Comparison of ENCODE assay signal across 1 cellular context in the genomic region with DNA sequence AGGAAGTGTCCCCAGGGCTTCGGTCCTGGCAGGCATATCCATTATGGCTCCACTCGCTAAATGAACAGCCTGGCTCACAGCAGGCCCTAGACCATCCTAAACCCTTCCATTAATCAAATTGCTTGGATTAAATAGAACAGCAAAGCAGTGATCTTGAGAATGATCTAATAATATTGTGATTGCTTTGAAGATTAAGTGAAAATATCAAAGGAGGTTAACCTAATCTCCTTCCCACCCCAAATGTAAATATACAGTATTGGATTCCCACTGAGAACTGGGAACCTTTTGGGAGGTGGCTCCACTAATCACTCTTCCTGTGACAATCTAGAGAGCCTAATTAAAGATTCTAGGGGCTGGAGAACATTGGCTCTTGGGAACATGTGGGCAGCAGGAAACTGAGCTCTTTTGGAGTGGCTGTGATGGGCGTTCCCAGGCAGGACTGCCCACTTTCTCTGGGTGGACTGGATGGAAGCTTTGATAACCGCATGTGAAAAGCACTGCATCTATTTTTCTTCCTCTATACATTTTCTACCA.
TF ChIP-seq lines count a peak whose summit lies in the region.

No MANE protein-coding gene starts in this region.

TF ChIP-seq in HEK293, 187 proteins besides CTCF, POLR2A, EP300 and RAD21 (continued from another document and continues in another):
- TF ChIP-seq, protein P1, sequence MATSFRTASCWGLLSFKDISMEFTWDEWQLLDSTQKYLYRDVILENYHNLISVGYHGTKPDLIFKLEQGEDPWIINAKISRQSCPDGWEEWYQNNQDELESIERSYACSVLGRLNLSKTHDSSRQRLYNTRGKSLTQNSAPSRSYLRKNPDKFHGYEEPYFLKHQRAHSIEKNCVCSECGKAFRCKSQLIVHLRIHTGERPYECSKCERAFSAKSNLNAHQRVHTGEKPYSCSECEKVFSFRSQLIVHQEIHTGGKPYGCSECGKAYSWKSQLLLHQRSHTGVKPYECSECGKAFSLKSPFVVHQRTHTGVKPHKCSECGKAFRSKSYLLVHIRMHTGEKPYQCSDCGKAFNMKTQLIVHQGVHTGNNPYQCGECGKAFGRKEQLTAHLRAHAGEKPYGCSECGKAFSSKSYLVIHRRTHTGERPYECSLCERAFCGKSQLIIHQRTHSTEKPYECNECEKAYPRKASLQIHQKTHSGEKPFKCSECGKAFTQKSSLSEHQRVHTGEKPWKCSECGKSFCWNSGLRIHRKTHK (tag by site-specific recombination; IDR thresholded peaks at IDR 0.05), result no peak
- TF ChIP-seq ZNF221 (tag by site-specific recombination; IDR thresholded peaks at IDR 0.05; ENCODE audit: borderline replicate concordance), result no peak
- TF ChIP-seq ZNF174 (tag by site-specific recombination; IDR thresholded peaks at IDR 0.05), result no peak
- TF ChIP-seq, protein P2, sequence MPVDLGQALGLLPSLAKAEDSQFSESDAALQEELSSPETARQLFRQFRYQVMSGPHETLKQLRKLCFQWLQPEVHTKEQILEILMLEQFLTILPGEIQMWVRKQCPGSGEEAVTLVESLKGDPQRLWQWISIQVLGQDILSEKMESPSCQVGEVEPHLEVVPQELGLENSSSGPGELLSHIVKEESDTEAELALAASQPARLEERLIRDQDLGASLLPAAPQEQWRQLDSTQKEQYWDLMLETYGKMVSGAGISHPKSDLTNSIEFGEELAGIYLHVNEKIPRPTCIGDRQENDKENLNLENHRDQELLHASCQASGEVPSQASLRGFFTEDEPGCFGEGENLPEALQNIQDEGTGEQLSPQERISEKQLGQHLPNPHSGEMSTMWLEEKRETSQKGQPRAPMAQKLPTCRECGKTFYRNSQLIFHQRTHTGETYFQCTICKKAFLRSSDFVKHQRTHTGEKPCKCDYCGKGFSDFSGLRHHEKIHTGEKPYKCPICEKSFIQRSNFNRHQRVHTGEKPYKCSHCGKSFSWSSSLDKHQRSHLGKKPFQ (tag by site-specific recombination; IDR thresholded peaks at IDR 0.05), result peak; percentile 96
- TF ChIP-seq, protein P3, sequence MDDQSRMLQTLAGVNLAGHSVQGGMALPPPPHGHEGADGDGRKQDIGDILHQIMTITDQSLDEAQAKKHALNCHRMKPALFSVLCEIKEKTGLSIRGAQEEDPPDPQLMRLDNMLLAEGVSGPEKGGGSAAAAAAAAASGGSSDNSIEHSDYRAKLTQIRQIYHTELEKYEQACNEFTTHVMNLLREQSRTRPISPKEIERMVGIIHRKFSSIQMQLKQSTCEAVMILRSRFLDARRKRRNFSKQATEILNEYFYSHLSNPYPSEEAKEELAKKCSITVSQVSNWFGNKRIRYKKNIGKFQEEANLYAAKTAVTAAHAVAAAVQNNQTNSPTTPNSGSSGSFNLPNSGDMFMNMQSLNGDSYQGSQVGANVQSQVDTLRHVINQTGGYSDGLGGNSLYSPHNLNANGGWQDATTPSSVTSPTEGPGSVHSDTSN (CRISPR knock-in tag; IDR thresholded peaks at IDR 0.05), result no peak
- TF ChIP-seq ZNF670 (tag by site-specific recombination; IDR thresholded peaks at IDR 0.05; ENCODE audit: low read depth), result no peak
- TF ChIP-seq ZNF175 (tag by site-specific recombination; IDR thresholded peaks at IDR 0.05), result no peak
- TF ChIP-seq, protein P4, sequence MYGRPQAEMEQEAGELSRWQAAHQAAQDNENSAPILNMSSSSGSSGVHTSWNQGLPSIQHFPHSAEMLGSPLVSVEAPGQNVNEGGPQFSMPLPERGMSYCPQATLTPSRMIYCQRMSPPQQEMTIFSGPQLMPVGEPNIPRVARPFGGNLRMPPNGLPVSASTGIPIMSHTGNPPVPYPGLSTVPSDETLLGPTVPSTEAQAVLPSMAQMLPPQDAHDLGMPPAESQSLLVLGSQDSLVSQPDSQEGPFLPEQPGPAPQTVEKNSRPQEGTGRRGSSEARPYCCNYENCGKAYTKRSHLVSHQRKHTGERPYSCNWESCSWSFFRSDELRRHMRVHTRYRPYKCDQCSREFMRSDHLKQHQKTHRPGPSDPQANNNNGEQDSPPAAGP (tag by site-specific recombination; IDR thresholded peaks at IDR 0.05), result peak; percentile 100
- peak; percentile 91 for TF ChIP-seq OVOL3 (tag by site-specific recombination; IDR thresholded peaks at IDR 0.05)
- no peak for TF ChIP-seq ZNF624 (tag by site-specific recombination; IDR thresholded peaks at IDR 0.05)
- TF ChIP-seq ZNF791 (tag by site-specific recombination; IDR thresholded peaks at IDR 0.05), result no peak
- TF ChIP-seq ZNF768 (tag by site-specific recombination; IDR thresholded peaks at IDR 0.05), result no peak
- no peak for TF ChIP-seq ZNF707 (tag by site-specific recombination; IDR thresholded peaks at IDR 0.05)
- no peak for TF ChIP-seq MYNN (tag by site-specific recombination; IDR thresholded peaks at IDR 0.05; ENCODE audit: borderline replicate concordance)
- TF ChIP-seq ZNF561 (tag by site-specific recombination; IDR thresholded peaks at IDR 0.05; ENCODE audit: borderline replicate concordance), result peak; percentile 65; the same call in 1 of the 2 replicates
- TF ChIP-seq ZBTB8A (tag by site-specific recombination; IDR thresholded peaks at IDR 0.05), result peak; percentile 81
- peak; percentile 95 for TF ChIP-seq GFI1B (tag by site-specific recombination; IDR thresholded peaks at IDR 0.05)
- TF ChIP-seq ZSCAN30 (tag by site-specific recombination; IDR thresholded peaks at IDR 0.05), result peak; percentile 46; the same call in 1 of the 2 replicates
- no peak for TF ChIP-seq RBAK (tag by site-specific recombination; IDR thresholded peaks at IDR 0.05)
- peak; percentile 18; the same call in 1 of the 2 replicates for TF ChIP-seq ZNF660 (tag by site-specific recombination; IDR thresholded peaks at IDR 0.05)
- peak; percentile 88 for TF ChIP-seq ZBTB21 (tag by site-specific recombination; IDR thresholded peaks at IDR 0.05)
- TF ChIP-seq ZSCAN23 (tag by site-specific recombination; IDR thresholded peaks at IDR 0.05), result peak; percentile 94
- TF ChIP-seq, protein P5, sequence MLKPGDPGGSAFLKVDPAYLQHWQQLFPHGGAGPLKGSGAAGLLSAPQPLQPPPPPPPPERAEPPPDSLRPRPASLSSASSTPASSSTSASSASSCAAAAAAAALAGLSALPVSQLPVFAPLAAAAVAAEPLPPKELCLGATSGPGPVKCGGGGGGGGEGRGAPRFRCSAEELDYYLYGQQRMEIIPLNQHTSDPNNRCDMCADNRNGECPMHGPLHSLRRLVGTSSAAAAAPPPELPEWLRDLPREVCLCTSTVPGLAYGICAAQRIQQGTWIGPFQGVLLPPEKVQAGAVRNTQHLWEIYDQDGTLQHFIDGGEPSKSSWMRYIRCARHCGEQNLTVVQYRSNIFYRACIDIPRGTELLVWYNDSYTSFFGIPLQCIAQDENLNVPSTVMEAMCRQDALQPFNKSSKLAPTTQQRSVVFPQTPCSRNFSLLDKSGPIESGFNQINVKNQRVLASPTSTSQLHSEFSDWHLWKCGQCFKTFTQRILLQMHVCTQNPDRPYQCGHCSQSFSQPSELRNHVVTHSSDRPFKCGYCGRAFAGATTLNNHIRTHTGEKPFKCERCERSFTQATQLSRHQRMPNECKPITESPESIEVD (tag by site-specific recombination; IDR thresholded peaks at IDR 0.05), result peak; percentile 96
- TF ChIP-seq, protein P6, sequence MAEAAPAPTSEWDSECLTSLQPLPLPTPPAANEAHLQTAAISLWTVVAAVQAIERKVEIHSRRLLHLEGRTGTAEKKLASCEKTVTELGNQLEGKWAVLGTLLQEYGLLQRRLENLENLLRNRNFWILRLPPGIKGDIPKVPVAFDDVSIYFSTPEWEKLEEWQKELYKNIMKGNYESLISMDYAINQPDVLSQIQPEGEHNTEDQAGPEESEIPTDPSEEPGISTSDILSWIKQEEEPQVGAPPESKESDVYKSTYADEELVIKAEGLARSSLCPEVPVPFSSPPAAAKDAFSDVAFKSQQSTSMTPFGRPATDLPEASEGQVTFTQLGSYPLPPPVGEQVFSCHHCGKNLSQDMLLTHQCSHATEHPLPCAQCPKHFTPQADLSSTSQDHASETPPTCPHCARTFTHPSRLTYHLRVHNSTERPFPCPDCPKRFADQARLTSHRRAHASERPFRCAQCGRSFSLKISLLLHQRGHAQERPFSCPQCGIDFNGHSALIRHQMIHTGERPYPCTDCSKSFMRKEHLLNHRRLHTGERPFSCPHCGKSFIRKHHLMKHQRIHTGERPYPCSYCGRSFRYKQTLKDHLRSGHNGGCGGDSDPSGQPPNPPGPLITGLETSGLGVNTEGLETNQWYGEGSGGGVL (tag by site-specific recombination; IDR thresholded peaks at IDR 0.05), result peak; percentile 76; the same call in 1 of the 2 replicates
- TF ChIP-seq KLF8 (tag by site-specific recombination; IDR thresholded peaks at IDR 0.05), result peak; percentile 77
- TF ChIP-seq ZNF211 (tag by site-specific recombination; IDR thresholded peaks at IDR 0.05; ENCODE audit: low read depth), result no peak
- no peak for TF ChIP-seq ZNF23 (tag by site-specific recombination; IDR thresholded peaks at IDR 0.05; ENCODE audit: borderline replicate concordance)
- peak; percentile 72 for TF ChIP-seq EGR2 (tag by site-specific recombination; IDR thresholded peaks at IDR 0.05; ENCODE audit: low read depth)
- TF ChIP-seq ZNF140 (tag by site-specific recombination; IDR thresholded peaks at IDR 0.05), result no peak; the same call in 1 of the 2 replicates
- no peak for TF ChIP-seq ZNF248 (tag by site-specific recombination; IDR thresholded peaks at IDR 0.05)
- no peak for TF ChIP-seq ZNF792 (tag by site-specific recombination; IDR thresholded peaks at IDR 0.05)
- peak; percentile 56; the same call in 1 of the 2 replicates for TF ChIP-seq KLF9 (tag by site-specific recombination; IDR thresholded peaks at IDR 0.05; ENCODE audit: low read depth)
- TF ChIP-seq, protein P7, sequence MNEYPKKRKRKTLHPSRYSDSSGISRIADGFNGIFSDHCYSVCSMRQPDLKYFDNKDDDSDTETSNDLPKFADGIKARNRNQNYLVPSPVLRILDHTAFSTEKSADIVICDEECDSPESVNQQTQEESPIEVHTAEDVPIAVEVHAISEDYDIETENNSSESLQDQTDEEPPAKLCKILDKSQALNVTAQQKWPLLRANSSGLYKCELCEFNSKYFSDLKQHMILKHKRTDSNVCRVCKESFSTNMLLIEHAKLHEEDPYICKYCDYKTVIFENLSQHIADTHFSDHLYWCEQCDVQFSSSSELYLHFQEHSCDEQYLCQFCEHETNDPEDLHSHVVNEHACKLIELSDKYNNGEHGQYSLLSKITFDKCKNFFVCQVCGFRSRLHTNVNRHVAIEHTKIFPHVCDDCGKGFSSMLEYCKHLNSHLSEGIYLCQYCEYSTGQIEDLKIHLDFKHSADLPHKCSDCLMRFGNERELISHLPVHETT (tag by site-specific recombination; IDR thresholded peaks at IDR 0.05), result peak; percentile 94
- peak; percentile 97 for TF ChIP-seq ZNF24 (tag by site-specific recombination; IDR thresholded peaks at IDR 0.05)
- no peak for TF ChIP-seq ZNF658 (tag by site-specific recombination; IDR thresholded peaks at IDR 0.05)
- no peak for TF ChIP-seq ZNF133 (tag by site-specific recombination; IDR thresholded peaks at IDR 0.05)
- TF ChIP-seq, protein P8, sequence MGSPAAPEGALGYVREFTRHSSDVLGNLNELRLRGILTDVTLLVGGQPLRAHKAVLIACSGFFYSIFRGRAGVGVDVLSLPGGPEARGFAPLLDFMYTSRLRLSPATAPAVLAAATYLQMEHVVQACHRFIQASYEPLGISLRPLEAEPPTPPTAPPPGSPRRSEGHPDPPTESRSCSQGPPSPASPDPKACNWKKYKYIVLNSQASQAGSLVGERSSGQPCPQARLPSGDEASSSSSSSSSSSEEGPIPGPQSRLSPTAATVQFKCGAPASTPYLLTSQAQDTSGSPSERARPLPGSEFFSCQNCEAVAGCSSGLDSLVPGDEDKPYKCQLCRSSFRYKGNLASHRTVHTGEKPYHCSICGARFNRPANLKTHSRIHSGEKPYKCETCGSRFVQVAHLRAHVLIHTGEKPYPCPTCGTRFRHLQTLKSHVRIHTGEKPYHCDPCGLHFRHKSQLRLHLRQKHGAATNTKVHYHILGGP (tag by site-specific recombination; IDR thresholded peaks at IDR 0.05), result peak; percentile 66; the same call in 1 of the 2 replicates
- no peak for TF ChIP-seq ZNF16 (tag by site-specific recombination; IDR thresholded peaks at IDR 0.05; ENCODE audit: low read depth)
- TF ChIP-seq, protein P9, sequence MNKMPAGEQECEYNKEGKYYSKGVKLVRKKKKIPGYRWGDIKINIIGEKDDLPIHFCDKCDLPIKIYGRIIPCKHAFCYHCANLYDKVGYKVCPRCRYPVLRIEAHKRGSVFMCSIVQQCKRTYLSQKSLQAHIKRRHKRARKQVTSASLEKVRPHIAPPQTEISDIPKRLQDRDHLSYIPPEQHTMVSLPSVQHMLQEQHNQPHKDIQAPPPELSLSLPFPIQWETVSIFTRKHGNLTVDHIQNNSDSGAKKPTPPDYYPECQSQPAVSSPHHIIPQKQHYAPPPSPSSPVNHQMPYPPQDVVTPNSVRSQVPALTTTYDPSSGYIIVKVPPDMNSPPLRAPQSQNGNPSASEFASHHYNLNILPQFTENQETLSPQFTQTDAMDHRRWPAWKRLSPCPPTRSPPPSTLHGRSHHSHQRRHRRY (tag by site-specific recombination; IDR thresholded peaks at IDR 0.05), result peak; percentile 99
- TF ChIP-seq ZNF366 (tag by site-specific recombination; conservative IDR thresholded peaks at IDR 0.05), result no peak
- peak; percentile 99 for TF ChIP-seq ZNF843 (tag by site-specific recombination; IDR thresholded peaks at IDR 0.05)
- TF ChIP-seq, protein P10, sequence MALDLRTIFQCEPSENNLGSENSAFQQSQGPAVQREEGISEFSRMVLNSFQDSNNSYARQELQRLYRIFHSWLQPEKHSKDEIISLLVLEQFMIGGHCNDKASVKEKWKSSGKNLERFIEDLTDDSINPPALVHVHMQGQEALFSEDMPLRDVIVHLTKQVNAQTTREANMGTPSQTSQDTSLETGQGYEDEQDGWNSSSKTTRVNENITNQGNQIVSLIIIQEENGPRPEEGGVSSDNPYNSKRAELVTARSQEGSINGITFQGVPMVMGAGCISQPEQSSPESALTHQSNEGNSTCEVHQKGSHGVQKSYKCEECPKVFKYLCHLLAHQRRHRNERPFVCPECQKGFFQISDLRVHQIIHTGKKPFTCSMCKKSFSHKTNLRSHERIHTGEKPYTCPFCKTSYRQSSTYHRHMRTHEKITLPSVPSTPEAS (tag by site-specific recombination; IDR thresholded peaks at IDR 0.05), result no peak
- no peak for TF ChIP-seq ZNF510 (tag by site-specific recombination; IDR thresholded peaks at IDR 0.05; ENCODE audit: insufficient replicate concordance)
- TF ChIP-seq ZNF335 (tag by site-specific recombination; conservative IDR thresholded peaks at IDR 0.05), result peak; percentile 27; the same call in 1 of the 2 replicates
- TF ChIP-seq, protein P11, sequence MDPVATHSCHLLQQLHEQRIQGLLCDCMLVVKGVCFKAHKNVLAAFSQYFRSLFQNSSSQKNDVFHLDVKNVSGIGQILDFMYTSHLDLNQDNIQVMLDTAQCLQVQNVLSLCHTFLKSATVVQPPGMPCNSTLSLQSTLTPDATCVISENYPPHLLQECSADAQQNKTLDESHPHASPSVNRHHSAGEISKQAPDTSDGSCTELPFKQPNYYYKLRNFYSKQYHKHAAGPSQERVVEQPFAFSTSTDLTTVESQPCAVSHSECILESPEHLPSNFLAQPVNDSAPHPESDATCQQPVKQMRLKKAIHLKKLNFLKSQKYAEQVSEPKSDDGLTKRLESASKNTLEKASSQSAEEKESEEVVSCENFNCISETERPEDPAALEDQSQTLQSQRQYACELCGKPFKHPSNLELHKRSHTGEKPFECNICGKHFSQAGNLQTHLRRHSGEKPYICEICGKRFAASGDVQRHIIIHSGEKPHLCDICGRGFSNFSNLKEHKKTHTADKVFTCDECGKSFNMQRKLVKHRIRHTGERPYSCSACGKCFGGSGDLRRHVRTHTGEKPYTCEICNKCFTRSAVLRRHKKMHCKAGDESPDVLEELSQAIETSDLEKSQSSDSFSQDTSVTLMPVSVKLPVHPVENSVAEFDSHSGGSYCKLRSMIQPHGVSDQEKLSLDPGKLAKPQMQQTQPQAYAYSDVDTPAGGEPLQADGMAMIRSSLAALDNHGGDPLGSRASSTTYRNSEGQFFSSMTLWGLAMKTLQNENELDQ (tag by site-specific recombination; IDR thresholded peaks at IDR 0.05; ENCODE audit: low read depth), result 0 out of 2 replicates have a peak, but pooled peaks have one; percentile 68
- TF ChIP-seq TCF7L2 (IDR thresholded peaks at IDR 0.05; ENCODE audit: borderline replicate concordance, low read depth, low read length), result peak; percentile 99
